Comparison of ENCODE assay signal across 25 cellular contexts in genomic region chr7:3140834-3141233, GRCh38.
"Had no signal": no experiment of that assay in that cellular context is flagged by ENCODE, and none has a peak within 500 bp of the region (broad histone marks: within the 10 kb centered on the region; RNA-seq: fewer than 3 reads in every experiment).

No MANE protein-coding gene starts in this region.

- H3K27ac Mint-ChIP-seq: endodermal cell had no signal

- H3K36me3 Mint-ChIP-seq: naive B cell had no signal

- H3K4me3 ChIP-seq: coronary artery, hepatocyte, lung, psoas muscle, spleen, stomach, thoracic aorta, transverse colon had no signal

- H3K27ac ChIP-seq: coronary artery, foreskin keratinocyte, hepatocyte, neutrophil, psoas muscle, spleen, stomach, thoracic aorta, transverse colon had no signal

- DNase-seq: effector CD4-positive, alpha-beta T cell; endodermal cell; erythroblast; foreskin keratinocyte; kidney; left colon; left ventricle myocardium superior; mesenchymal stem cell; naive B cell; psoas muscle; retina; stimulated activated CD4-positive, alpha-beta T cell treated with anti-CD3 and anti-CD28 coated beads, Interleukin-15, amount 100 ng/mL, for 24 hours; stimulated activated CD4-positive, alpha-beta T cell treated with anti-CD3 and anti-CD28 coated beads, Interleukin-1b, Interleukin-23, amount 100 ng/mL, for 48 hours; stimulated activated CD4-positive, alpha-beta T cell treated with anti-CD3 and anti-CD28 coated beads, Interleukin-4, amount 100 ng/mL, for 24 hours; stimulated activated naive CD4-positive, alpha-beta T cell; stomach; substantia nigra; transverse colon had no signal

- H3K9me3 ChIP-seq: neutrophil, psoas muscle, spleen, thoracic aorta, transverse colon had no signal

- H3K4me3 Mint-ChIP-seq: endodermal cell, naive B cell had no signal

- H3K36me3 ChIP-seq: neutrophil, spleen, stomach, thoracic aorta, transverse colon had no signal

- H3K4me1 Mint-ChIP-seq: naive B cell had no signal

- H3K27me3 ChIP-seq: hepatocyte had no signal

- H3K4me1 ChIP-seq: foreskin keratinocyte, psoas muscle, spleen, stomach, transverse colon had no signal

- ATAC-seq: foreskin keratinocyte, left colon, left ventricle myocardium superior, psoas muscle, sciatic nerve had no signal
